Comparison of ENCODE assay signal across 21 cellular contexts in genomic region chr9:89006308-89006707, GRCh38. TPM values are rescaled to one million over a fixed set of nuclear protein-coding genes. Genes with fewer than 3 reads are reported as not detected.
DNase-seq lines count a peak whose midpoint lies in the region; ATAC-seq, FAIRE-seq and TF ChIP-seq lines count a peak whose summit lies in the region.
"Had no signal": no experiment of that assay in that cellular context is flagged by ENCODE, and none has a peak within 500 bp of the region (broad histone marks: within the 10 kb centered on the region; RNA-seq: fewer than 3 reads in every experiment).

No MANE protein-coding gene starts in this region.

- H2BK120ac ChIP-seq in IMR-90 (ENCODE audit: low read depth, low read length), result no peak overlapping the region

- no CpG with 5 or more reads among the region's 2 CpGs for WGBS in IMR-90 (ENCODE audit: extremely low coverage in 2 of 2, insufficient read length in 1 of 2), 2 experiments

- peaks cover 6% of the 10 kb centered on the region; the same call in 1 of the 2 replicates for H4K20me1 ChIP-seq in IMR-90 (ENCODE audit: insufficient read depth, low read length)

- peak; percentile 60 for FAIRE-seq in A204.1 (lab: Jason Lieb, UNC)
- FAIRE-seq: G401.6 had no signal

- H2BK20ac ChIP-seq in IMR-90 (ENCODE audit: low read depth, low read length), result no peak overlapping the region

- peaks cover 4% of the 10 kb centered on the region for H3K4me1 Mint-ChIP-seq in stimulated activated memory B cell treated with anti-CD40 and anti-IgM and Interleukin-4, amounts not matched to agents 10 μg/mL and 1 μg/mL and 100 μg/mL, for 72 hours
- H3K4me1 Mint-ChIP-seq in stimulated activated naive CD8-positive, alpha-beta T cell treated with anti-CD3 and anti-CD28 coated beads, Interleukin-15, amount 100 ng/mL, for 72 hours, result peaks cover under 1% of the 10 kb centered on the region

- TF ChIP-seq POLR2A in IMR-90 (IDR thresholded peaks at IDR 0.05; ENCODE audit: low read depth, low read length), result no peak

- H3K27ac ChIP-seq in IMR-90 (ENCODE audit: insufficient read depth, low read length), result no peak overlapping the region
- H3K27ac ChIP-seq: SJSA1 had no signal

- no peak overlapping the region for H3K4me2 ChIP-seq in IMR-90 (ENCODE audit: low read depth, low read length)

- H3K4ac ChIP-seq in IMR-90 (ENCODE audit: low read depth, low read length), result no peak overlapping the region

- H3K79me1 ChIP-seq in IMR-90 (ENCODE audit: low read depth in 1 of 2, low read length in 2 of 2), result peaks cover 3 to 6% of the 10 kb centered on the region in 2 experiments; a peak in 1 of 4 replicates

- ATAC-seq in IMR-90 (ENCODE audit: low read depth) (no peak), HG03354 (IDR thresholded peaks at IDR 0.05; ENCODE audit: poor library complexity, severe bottlenecking, unreplicated experiment) (no peak)
- no peak for ATAC-seq in stimulated activated memory B cell treated with anti-CD40 and anti-IgM and Interleukin-4, amounts not matched to agents 10 μg/mL and 1 μg/mL and 100 μg/mL, for 72 hours
- no peak for ATAC-seq in stimulated activated naive CD8-positive, alpha-beta T cell treated with anti-CD3 and anti-CD28 coated beads, Interleukin-15, amount 100 ng/mL, for 72 hours

- H3K9me3 ChIP-seq in IMR-90 (ENCODE audit: control insufficient read depth, insufficient read depth, low read length), result no peaks in the 10 kb centered on the region
- no peaks in the 10 kb centered on the region for H3K9me3 ChIP-seq in adipocyte (ENCODE audit: control insufficient read depth, low read length)
- H3K9me3 ChIP-seq: SJSA1 had no signal

- POLR2A ChIA-PET in IMR-90 (lab: Charles Lee; ENCODE audit: unreplicated experiment), result no interaction called here

- no peaks in the 10 kb centered on the region for H3K36me3 Mint-ChIP-seq in stimulated activated memory B cell treated with anti-CD40 and anti-IgM and Interleukin-4, amounts not matched to agents 10 μg/mL and 1 μg/mL and 100 μg/mL, for 72 hours

- H3K9ac ChIP-seq in IMR-90 (ENCODE audit: low read depth, low read length) (no peak overlapping the region), adipocyte (ENCODE audit: low read length) (no peak overlapping the region)

- H2BK5ac ChIP-seq in IMR-90 (ENCODE audit: low read depth, low read length, poor library complexity, severe bottlenecking), result no peak overlapping the region

- TF ChIP-seq RAD21 in IMR-90 (IDR thresholded peaks at IDR 0.05; ENCODE audit: low read length), result no peak

- H4K91ac ChIP-seq in IMR-90 (ENCODE audit: insufficient read depth, low read depth, low read length), result no peak overlapping the region

- no peaks in the 10 kb centered on the region for H3K9me3 Mint-ChIP-seq in stimulated activated memory B cell treated with anti-CD40 and anti-IgM and Interleukin-4, amounts not matched to agents 10 μg/mL and 1 μg/mL and 100 μg/mL, for 72 hours
- no peaks in the 10 kb centered on the region for H3K9me3 Mint-ChIP-seq in stimulated activated naive CD8-positive, alpha-beta T cell treated with anti-CD3 and anti-CD28 coated beads, Interleukin-15, amount 100 ng/mL, for 72 hours
- H3K9me3 Mint-ChIP-seq: H9 had no signal

- peaks cover 32% of the 10 kb centered on the region for H3K36me3 ChIP-seq in IMR-90 (ENCODE audit: control insufficient read depth, insufficient read depth, low read length)
- H3K36me3 ChIP-seq in adipocyte (ENCODE audit: control insufficient read depth, insufficient read depth, low read length, severe bottlenecking), result peaks cover 6% of the 10 kb centered on the region

- TSS peak; percentile 29 for BruUV-seq in IMR-90 (replicated peaks; lab: Mats Ljungman, UMichigan)

- peaks cover 5% of the 10 kb centered on the region; the same call in 1 of the 2 replicates for H3K9me1 ChIP-seq in IMR-90 (ENCODE audit: insufficient read depth, low read length)

- H2AK9ac ChIP-seq in IMR-90 (replicated peaks; ENCODE audit: low read depth, low read length, poor library complexity), result no peak overlapping the region

- in situ Hi-C loops in IMR-90 (cut with MboI; ENCODE audit: low sequenced_read_pairs), result loop anchor here (10.0 to 25.0 kb wide), 3 partner anchors 812 to 1319 kb away; partner anchors contain the start of gene CDK20

- dilution Hi-C loops in IMR-90 (cut with HindIII; ENCODE audit: low sequenced_read_pairs, unreplicated experiment), result no loop called here

- CTCF ChIA-PET in IMR-90 (lab: Yijun Ruan, JAX), result no interaction called here

- no peaks in the 10 kb centered on the region; the same call in 1 of the 2 replicates for H3K4me1 ChIP-seq in IMR-90 (ENCODE audit: control insufficient read depth, insufficient read depth, low read length)
- no peaks in the 10 kb centered on the region for H3K4me1 ChIP-seq in adipocyte (ENCODE audit: control insufficient read depth, insufficient read depth, low read length)

- no peak overlapping the region for H4K8ac ChIP-seq in IMR-90 (ENCODE audit: low read depth in 2 of 2, low read length in 2 of 2)

- H2AFZ ChIP-seq in IMR-90 (replicated peaks; ENCODE audit: low read length, poor library complexity), result no peak overlapping the region

- H4K5ac ChIP-seq in IMR-90 (ENCODE audit: low read depth, low read length), result no peak overlapping the region

- intact Hi-C loops in IMR-90 (cut with micrococcal nuclease), result loop anchor here (5.0 kb wide), 1 partner anchor 171 kb away; the partner anchor contains the start of gene SHC3

- no peak overlapping the region for H2BK15ac ChIP-seq in IMR-90 (ENCODE audit: low read depth, low read length)

- no peak overlapping the region for H3K4me3 Mint-ChIP-seq in stimulated activated memory B cell treated with anti-CD40 and anti-IgM and Interleukin-4, amounts not matched to agents 10 μg/mL and 1 μg/mL and 100 μg/mL, for 72 hours
- H3K4me3 Mint-ChIP-seq in stimulated activated naive CD8-positive, alpha-beta T cell treated with anti-CD3 and anti-CD28 coated beads, Interleukin-15, amount 100 ng/mL, for 72 hours, result no peak overlapping the region
- H3K4me3 Mint-ChIP-seq: CD14-positive monocyte, H9, IgD-negative memory B cell had no signal

- no peak overlapping the region for H3K23ac ChIP-seq in IMR-90 (ENCODE audit: low read depth, low read length)

- H3K27me3 Mint-ChIP-seq in stimulated activated memory B cell treated with anti-CD40 and anti-IgM and Interleukin-4, amounts not matched to agents 10 μg/mL and 1 μg/mL and 100 μg/mL, for 72 hours, result peaks cover 39% of the 10 kb centered on the region
- H3K27me3 Mint-ChIP-seq in stimulated activated naive CD8-positive, alpha-beta T cell treated with anti-CD3 and anti-CD28 coated beads, Interleukin-15, amount 100 ng/mL, for 72 hours, result peaks cover 45% of the 10 kb centered on the region

- H3K18ac ChIP-seq in IMR-90 (ENCODE audit: low read depth, low read length), result no peak overlapping the region

- no peak for DNase-seq in IMR-90
- peak; percentile 40 for DNase-seq in adipocyte (ENCODE audit: low read depth)
- DNase-seq in fibroblast of the aortic adventitia (ENCODE audit: low read depth), result peak; percentile 66
- no peak for DNase-seq in stimulated activated naive CD8-positive, alpha-beta T cell treated with anti-CD3 and anti-CD28 coated beads, Interleukin-15, amount 100 ng/mL, for 72 hours
- no peak for DNase-seq in DMS53 (lab: John Stamatoyannopoulos, UW)
- DNase-seq: H9, MM.1S, NCI-H1092 treated with DMSO at 0.1 percent for 48 hours, NCI-H1694, NCI-H2081 treated with DMSO at 0.1 percent for 48 hours, NCI-H2227 treated with DMSO at 0.1 percent for 48 hours, NCI-H510A treated with DMSO at 0.1 percent for 48 hours, SW 1271 had no signal

- no peak overlapping the region for H2AK5ac ChIP-seq in IMR-90 (ENCODE audit: low read depth, low read length)

- H3K14ac ChIP-seq in IMR-90 (replicated peaks; ENCODE audit: low read depth, low read length), result no peak overlapping the region

- no peak overlapping the region for H3K4me3 ChIP-seq in IMR-90 (ENCODE audit: insufficient read depth, low read depth, low read length)
- H3K4me3 ChIP-seq in adipocyte (ENCODE audit: low read length), result no peak overlapping the region
- no peak overlapping the region for H3K4me3 ChIP-seq in fibroblast of the aortic adventitia (ENCODE audit: low read depth, low read length)
- H3K4me3 ChIP-seq: SJSA1 had no signal

- H3K27ac Mint-ChIP-seq in stimulated activated memory B cell treated with anti-CD40 and anti-IgM and Interleukin-4, amounts not matched to agents 10 μg/mL and 1 μg/mL and 100 μg/mL, for 72 hours, result no peak overlapping the region
- no peak overlapping the region for H3K27ac Mint-ChIP-seq in stimulated activated naive CD8-positive, alpha-beta T cell treated with anti-CD3 and anti-CD28 coated beads, Interleukin-15, amount 100 ng/mL, for 72 hours
- H3K27ac Mint-ChIP-seq: CD14-positive monocyte, H9, IgD-negative memory B cell had no signal

- TF ChIP-seq CTCF in IMR-90 (conservative IDR thresholded peaks at IDR 0.05; ENCODE audit: low read depth, low read length) (no peak), fibroblast of the aortic adventitia (IDR thresholded peaks at IDR 0.05; ENCODE audit: insufficient read depth, low read length) (no peak)

- no peak overlapping the region for H3K56ac ChIP-seq in IMR-90 (ENCODE audit: extremely low read depth, insufficient read depth, low read length)

- H3K27me3 ChIP-seq in IMR-90 (ENCODE audit: control insufficient read depth, insufficient read depth, low read length), result no peaks in the 10 kb centered on the region
- H3K27me3 ChIP-seq in adipocyte (replicated peaks; ENCODE audit: control insufficient read depth, insufficient read depth, low read length), result no peaks in the 10 kb centered on the region
- H3K27me3 ChIP-seq: SJSA1 had no signal

TF ChIP-seq in IMR-90, 13 proteins besides CTCF, POLR2A, EP300 and RAD21 (continues in another document):
- no peak for TF ChIP-seq ELK1 (IDR thresholded peaks at IDR 0.05; ENCODE audit: borderline replicate concordance, low read depth, low read length)
- TF ChIP-seq MXI1 (IDR thresholded peaks at IDR 0.05; ENCODE audit: borderline replicate concordance, low read depth, low read length), result no peak
- no peak for TF ChIP-seq MAZ (IDR thresholded peaks at IDR 0.05; ENCODE audit: borderline replicate concordance, low read depth, low read length)
- TF ChIP-seq FOS (IDR thresholded peaks at IDR 0.05; ENCODE audit: low read depth, low read length), result no peak

RNA-seq across cellular contexts. Expression of gene S1PR3, which starts 15.0 kb away (rescaled TPM):
- 28.7 and 31.1 TPM in 2 replicates for total RNA-seq in IMR-90 (2012; rRNA removed)
- 25.0 and 28.4 TPM in 2 replicates for polyA plus RNA-seq in IMR-90 (2012; rRNA removed)
- 16.1 and 27.1 TPM in 2 replicates for polyA plus RNA-seq in IMR-90 (2012; cell fraction: cytosol; rRNA removed)
- polyA plus RNA-seq in IMR-90 (2012; cell fraction: nucleus; rRNA removed; ENCODE audit: low replicate concordance), result 9.5 and 9.8 TPM in 2 replicates
- 12.8 and 31.1 TPM in 2 replicates for total RNA-seq in fibroblast of the aortic adventitia (ENCODE audit: low replicate concordance)
- total RNA-seq: HT-29 had no signal
- polyA plus RNA-seq: IgD-negative memory B cell had no signal

Comparison
In these comparisons a context has a peak if more than half of its experiments do, and no peak if none do; other contexts are left out.
1. DNase-seq: peak in adipocyte (single experiment) and fibroblast of the aortic adventitia (single experiment); none in IMR-90 (single experiment), stimulated activated naive CD8-positive, alpha-beta T cell treated with anti-CD3 and anti-CD28 coated beads, Interleukin-15, amount 100 ng/mL, for 72 hours (0 of 2) and DMS53 (single experiment).